35 cellular contexts compared by ENCODE assay signal in the genomic region with DNA sequence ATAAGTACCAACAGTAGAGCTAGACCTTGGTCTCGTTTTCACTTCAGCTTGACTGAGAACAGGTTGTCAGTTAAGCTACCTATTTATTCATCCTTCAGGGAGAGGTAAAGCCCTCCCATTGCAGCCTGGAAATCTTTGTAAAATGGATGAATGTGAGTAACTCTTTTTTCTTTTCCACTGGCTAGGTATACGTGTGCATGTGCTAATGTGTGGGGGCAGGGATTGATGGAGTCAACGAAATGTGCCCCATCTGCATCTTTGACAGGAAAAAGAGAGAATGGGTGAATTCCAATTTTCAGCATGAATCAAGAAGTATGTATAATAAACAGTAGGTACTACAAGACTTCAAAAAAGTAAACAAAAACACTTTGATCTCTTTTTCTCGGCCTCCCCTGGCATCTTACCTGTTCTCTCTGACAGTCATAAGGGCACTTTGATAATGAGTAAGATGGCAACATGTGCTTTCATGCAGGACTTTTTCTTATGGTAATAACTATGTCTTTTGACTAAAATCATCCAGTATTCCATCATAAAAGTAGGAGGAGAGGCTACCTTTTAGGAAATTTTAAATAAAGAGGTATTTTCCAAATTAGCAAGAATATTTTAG. TPM values are rescaled to one million over a fixed set of nuclear protein-coding genes. Genes with fewer than 3 reads are reported as not detected.
DNase-seq lines count a peak whose midpoint lies in the region; ATAC-seq and TF ChIP-seq lines count a peak whose summit lies in the region.
"Had no signal": no experiment of that assay in that cellular context is flagged by ENCODE, and none has a peak within 500 bp of the region (broad histone marks: within the 10 kb centered on the region; RNA-seq: fewer than 3 reads in every experiment).

Gene IL21, minus strand, starts transcription at position 57 of the 607 bp plus-strand sequence. Its CDS starts 55 bp downstream, at position 2.

- H3K4me3 Mint-ChIP-seq in activated CD4-positive, alpha-beta T cell treated with anti-CD3 and anti-CD28 coated beads for 36 hours, result peak within 1 kb of the TSS; percentile 80
- peak within 1 kb of the TSS; percentile 68 for H3K4me3 Mint-ChIP-seq in natural killer cell treated with Interleukin-12 subunit alpha and Interleukin-12 subunit beta and Interleukin-15 and Interleukin-18, amount 100 ng/mL, for 72 hours
- H3K4me3 Mint-ChIP-seq in natural killer cell, result no peak within 1 kb of the TSS
- peak within 1 kb of the TSS; percentile 90 for H3K4me3 Mint-ChIP-seq in activated T-helper 17 cell treated with anti-CD3 and anti-CD28 coated beads, Interleukin-2, amount 50 U/mL, for 72 hours
- H3K4me3 Mint-ChIP-seq in stimulated activated naive CD8-positive, alpha-beta T cell treated with anti-CD3 and anti-CD28 coated beads, Interleukin-15, amount 100 ng/mL, for 72 hours, result peak within 1 kb of the TSS in 1 of 2 donors; percentile 57
- no peak within 1 kb of the TSS for H3K4me3 Mint-ChIP-seq in stimulated activated memory B cell treated with anti-CD40 and anti-IgM and Interleukin-4, amounts not matched to agents 10 μg/mL and 1 μg/mL and 100 μg/mL, for 72 hours

- no peaks in the 10 kb centered on the region for H3K79me2 ChIP-seq in OCI-LY7 (ENCODE audit: insufficient read depth, low read depth, low read length)
- H3K79me2 ChIP-seq: parathyroid adenoma had no signal

- H3K9me2 ChIP-seq in OCI-LY7 (ENCODE audit: insufficient read depth, low read length), result no peaks in the 10 kb centered on the region

- H3K27ac Mint-ChIP-seq in activated CD4-positive, alpha-beta T cell treated with anti-CD3 and anti-CD28 coated beads for 36 hours, result peak within 1 kb of the TSS; percentile 94
- H3K27ac Mint-ChIP-seq in natural killer cell treated with Interleukin-12 subunit alpha and Interleukin-12 subunit beta and Interleukin-15 and Interleukin-18, amount 100 ng/mL, for 72 hours, result peak within 1 kb of the TSS; percentile 40 to 61
- H3K27ac Mint-ChIP-seq in natural killer cell, result no peak within 1 kb of the TSS
- peak within 1 kb of the TSS; percentile 94 for H3K27ac Mint-ChIP-seq in activated T-helper 17 cell treated with anti-CD3 and anti-CD28 coated beads, Interleukin-2, amount 50 U/mL, for 72 hours
- H3K27ac Mint-ChIP-seq in stimulated activated naive CD8-positive, alpha-beta T cell treated with anti-CD3 and anti-CD28 coated beads, Interleukin-15, amount 100 ng/mL, for 72 hours, result peak within 1 kb of the TSS in 1 of 2 donors; percentile 57
- no peak within 1 kb of the TSS for H3K27ac Mint-ChIP-seq in stimulated activated memory B cell treated with anti-CD40 and anti-IgM and Interleukin-4, amounts not matched to agents 10 μg/mL and 1 μg/mL and 100 μg/mL, for 72 hours

- CTCF ChIA-PET in activated CD4-positive, alpha-beta T cell treated with anti-CD3 and anti-CD28 coated beads for 36 hours (lab: Charles Lee), result interaction anchor here (1.1 to 8.6 kb wide), 7 partner anchors 9 to 95 kb away, joined by 3 to 45 read pairs (median 7); no protein-coding TSS in a partner anchor
- CTCF ChIA-PET in OCI-LY7 (lab: Charles Lee; ENCODE audit: unreplicated experiment), result no interaction called here

- POLR2A ChIA-PET in activated CD4-positive, alpha-beta T cell treated with anti-CD3 and anti-CD28 coated beads for 36 hours (lab: Charles Lee), result interaction anchor here (0.6 kb wide), 1 partner anchor 38 kb away, joined by 3 read pairs; no protein-coding TSS in a partner anchor
- POLR2A ChIA-PET in OCI-LY7 (lab: Charles Lee), result no interaction called here

- H2AFZ ChIP-seq in OCI-LY7 (ENCODE audit: low read length), result no peak within 1 kb of the TSS
- H2AFZ ChIP-seq: GM23248, parathyroid adenoma had no signal

- H3K4me2 ChIP-seq in OCI-LY7 (ENCODE audit: low read length), result no peak within 1 kb of the TSS
- H3K4me2 ChIP-seq: smooth muscle cell had no signal

- no peak within 1 kb of the TSS for H3K27ac ChIP-seq in OCI-LY7 (ENCODE audit: low read depth, low read length, poor library complexity, severe bottlenecking)
- H3K27ac ChIP-seq: adrenal gland, body of pancreas, gastroesophageal sphincter, GM23248, parathyroid adenoma, right atrium auricular region, SJSA1, thoracic aorta had no signal

- H3K4me3 ChIP-seq in OCI-LY7 (ENCODE audit: low read depth, low read length, poor library complexity, severe bottlenecking), result no peak within 1 kb of the TSS
- H3K4me3 ChIP-seq: adrenal gland, body of pancreas, gastroesophageal sphincter, GM23248, right atrium auricular region, SJSA1, smooth muscle cell, thoracic aorta had no signal

- no peaks in the 10 kb centered on the region for H4K20me1 ChIP-seq in OCI-LY7 (ENCODE audit: insufficient read depth, low read length)

- peaks cover 61% of the 10 kb centered on the region for H3K4me1 Mint-ChIP-seq in activated CD4-positive, alpha-beta T cell treated with anti-CD3 and anti-CD28 coated beads for 36 hours
- peaks cover 0 to 6% of the 10 kb centered on the region in 2 donors for H3K4me1 Mint-ChIP-seq in natural killer cell treated with Interleukin-12 subunit alpha and Interleukin-12 subunit beta and Interleukin-15 and Interleukin-18, amount 100 ng/mL, for 72 hours (ENCODE audit: low read depth in 2 of 2)
- H3K4me1 Mint-ChIP-seq in natural killer cell, result no peaks in the 10 kb centered on the region
- H3K4me1 Mint-ChIP-seq in activated T-helper 17 cell treated with anti-CD3 and anti-CD28 coated beads, Interleukin-2, amount 50 U/mL, for 72 hours, result peaks cover 32% of the 10 kb centered on the region
- H3K4me1 Mint-ChIP-seq in stimulated activated naive CD8-positive, alpha-beta T cell treated with anti-CD3 and anti-CD28 coated beads, Interleukin-15, amount 100 ng/mL, for 72 hours, result peaks cover 9% of the 10 kb centered on the region
- no peaks in the 10 kb centered on the region for H3K4me1 Mint-ChIP-seq in stimulated activated memory B cell treated with anti-CD40 and anti-IgM and Interleukin-4, amounts not matched to agents 10 μg/mL and 1 μg/mL and 100 μg/mL, for 72 hours

- no peaks in the 10 kb centered on the region for H3K9me3 ChIP-seq in OCI-LY7 (ENCODE audit: low read length)
- H3K9me3 ChIP-seq: adrenal gland, body of pancreas, gastroesophageal sphincter, right atrium auricular region, SJSA1, thoracic aorta had no signal

- H3K27me3 Mint-ChIP-seq in activated CD4-positive, alpha-beta T cell treated with anti-CD3 and anti-CD28 coated beads for 36 hours, result no peaks in the 10 kb centered on the region
- peaks cover 11 to 12% of the 10 kb centered on the region in 2 donors for H3K27me3 Mint-ChIP-seq in natural killer cell treated with Interleukin-12 subunit alpha and Interleukin-12 subunit beta and Interleukin-15 and Interleukin-18, amount 100 ng/mL, for 72 hours
- H3K27me3 Mint-ChIP-seq in natural killer cell (ENCODE audit: low read depth in 2 of 2), result peaks cover 0 to 24% of the 10 kb centered on the region in 2 donors
- no peaks in the 10 kb centered on the region for H3K27me3 Mint-ChIP-seq in activated T-helper 17 cell treated with anti-CD3 and anti-CD28 coated beads, Interleukin-2, amount 50 U/mL, for 72 hours
- peaks cover 4% of the 10 kb centered on the region for H3K27me3 Mint-ChIP-seq in stimulated activated naive CD8-positive, alpha-beta T cell treated with anti-CD3 and anti-CD28 coated beads, Interleukin-15, amount 100 ng/mL, for 72 hours
- no peaks in the 10 kb centered on the region for H3K27me3 Mint-ChIP-seq in stimulated activated memory B cell treated with anti-CD40 and anti-IgM and Interleukin-4, amounts not matched to agents 10 μg/mL and 1 μg/mL and 100 μg/mL, for 72 hours

- ATAC-seq in activated CD4-positive, alpha-beta T cell treated with anti-CD3 and anti-CD28 coated beads for 36 hours, result peak; percentile 69
- peak in 1 of 2 donors; percentile 41 for ATAC-seq in natural killer cell treated with Interleukin-12 subunit alpha and Interleukin-12 subunit beta and Interleukin-15 and Interleukin-18, amount 100 ng/mL, for 72 hours
- ATAC-seq in natural killer cell, result no peak
- peak; percentile 68 for ATAC-seq in activated T-helper 17 cell treated with anti-CD3 and anti-CD28 coated beads, Interleukin-2, amount 50 U/mL, for 72 hours (replicated peaks)
- ATAC-seq in stimulated activated naive CD8-positive, alpha-beta T cell treated with anti-CD3 and anti-CD28 coated beads, Interleukin-15, amount 100 ng/mL, for 72 hours, result peak; percentile 63
- no peak for ATAC-seq in stimulated activated memory B cell treated with anti-CD40 and anti-IgM and Interleukin-4, amounts not matched to agents 10 μg/mL and 1 μg/mL and 100 μg/mL, for 72 hours
- ATAC-seq: body of pancreas, gastroesophageal sphincter, left colon had no signal

- peak; percentile 46 for DNase-seq in activated CD4-positive, alpha-beta T cell treated with anti-CD3 and anti-CD28 coated beads for 36 hours
- DNase-seq in activated CD4-positive, alpha-beta T cell treated with anti-CD3 and anti-CD28 coated beads, Interleukin-2, amount 50 U/mL, for 1 hour, result no peak
- DNase-seq in natural killer cell treated with Interleukin-12 subunit alpha and Interleukin-12 subunit beta and Interleukin-15 and Interleukin-18, amount 100 ng/mL, for 72 hours (ENCODE audit: low spot score), result no peak
- no peak for DNase-seq in natural killer cell
- DNase-seq in stimulated activated naive CD8-positive, alpha-beta T cell treated with anti-CD3 and anti-CD28 coated beads, Interleukin-15, amount 100 ng/mL, for 72 hours, result no peak
- DNase-seq in OCI-LY7 (ENCODE audit: low spot score), result no peak
- DNase-seq: adrenal gland; body of pancreas; cerebellar nuclear complex; DMS 273 treated with DMSO at 0.1 percent for 48 hours; EL; GM23248; hippocampal formation; KG1; left colon; mammary epithelial cell; MM.1S; NCI-H2081; NCI-H2227 treated with DMSO at 0.1 percent for 48 hours; NCI-H526 treated with DMSO at 0.1 percent for 48 hours; RPMI8226; stimulated activated CD4-positive, alpha-beta T cell treated with anti-CD3 and anti-CD28 coated beads, Interleukin-4, amount 100 ng/mL, for 1 hour; stimulated activated naive CD4-positive, alpha-beta T cell had no signal

- intact Hi-C loops in activated CD4-positive, alpha-beta T cell treated with anti-CD3 and anti-CD28 coated beads for 36 hours (cut with DNase I, micrococcal nuclease), result loop anchor here (1.0 to 2.0 kb wide), 4 partner anchors 36 to 91 kb away; no protein-coding TSS in a partner anchor
- intact Hi-C loops in natural killer cell (cut with micrococcal nuclease) (no loop called here), OCI-LY7 (cut with micrococcal nuclease; ENCODE audit: unreplicated experiment) (no loop called here)

- H3K36me3 Mint-ChIP-seq in activated CD4-positive, alpha-beta T cell treated with anti-CD3 and anti-CD28 coated beads for 36 hours (ENCODE audit: low read depth), result peaks cover 49% of the 10 kb centered on the region
- no peaks in the 10 kb centered on the region for H3K36me3 Mint-ChIP-seq in natural killer cell treated with Interleukin-12 subunit alpha and Interleukin-12 subunit beta and Interleukin-15 and Interleukin-18, amount 100 ng/mL, for 72 hours
- no peaks in the 10 kb centered on the region for H3K36me3 Mint-ChIP-seq in natural killer cell
- H3K36me3 Mint-ChIP-seq in activated T-helper 17 cell treated with anti-CD3 and anti-CD28 coated beads, Interleukin-2, amount 50 U/mL, for 72 hours (ENCODE audit: low read depth), result peaks cover 79% of the 10 kb centered on the region
- H3K36me3 Mint-ChIP-seq in stimulated activated memory B cell treated with anti-CD40 and anti-IgM and Interleukin-4, amounts not matched to agents 10 μg/mL and 1 μg/mL and 100 μg/mL, for 72 hours, result no peaks in the 10 kb centered on the region

- TF ChIP-seq CTCF in natural killer cell (IDR thresholded peaks at IDR 0.05) (no peak), OCI-LY7 (conservative IDR thresholded peaks at IDR 0.05; ENCODE audit: low read length) (no peak)

- BruUV-seq in OCI-LY7 (replicated peaks; lab: Mats Ljungman, UMichigan), result no TSS peak

- H3K4me1 ChIP-seq in OCI-LY7 (ENCODE audit: insufficient read depth, low read length, poor library complexity, severe bottlenecking), result no peaks in the 10 kb centered on the region
- H3K4me1 ChIP-seq: adrenal gland, body of pancreas, gastroesophageal sphincter, parathyroid adenoma, right atrium auricular region, SJSA1 had no signal

- no peaks in the 10 kb centered on the region for H3K36me3 ChIP-seq in OCI-LY7 (ENCODE audit: insufficient read depth, low read length)
- H3K36me3 ChIP-seq: adrenal gland, gastroesophageal sphincter, right atrium auricular region, SJSA1, thoracic aorta had no signal

- H3K9me3 Mint-ChIP-seq in activated CD4-positive, alpha-beta T cell treated with anti-CD3 and anti-CD28 coated beads for 36 hours (ENCODE audit: low read depth), result no peaks in the 10 kb centered on the region
- no peaks in the 10 kb centered on the region for H3K9me3 Mint-ChIP-seq in natural killer cell treated with Interleukin-12 subunit alpha and Interleukin-12 subunit beta and Interleukin-15 and Interleukin-18, amount 100 ng/mL, for 72 hours
- no peaks in the 10 kb centered on the region for H3K9me3 Mint-ChIP-seq in natural killer cell
- no peaks in the 10 kb centered on the region for H3K9me3 Mint-ChIP-seq in activated T-helper 17 cell treated with anti-CD3 and anti-CD28 coated beads, Interleukin-2, amount 50 U/mL, for 72 hours
- H3K9me3 Mint-ChIP-seq in stimulated activated naive CD8-positive, alpha-beta T cell treated with anti-CD3 and anti-CD28 coated beads, Interleukin-15, amount 100 ng/mL, for 72 hours, result no peaks in the 10 kb centered on the region
- H3K9me3 Mint-ChIP-seq in stimulated activated memory B cell treated with anti-CD40 and anti-IgM and Interleukin-4, amounts not matched to agents 10 μg/mL and 1 μg/mL and 100 μg/mL, for 72 hours, result no peaks in the 10 kb centered on the region

RNA-seq across cellular contexts. Expression of gene IL21, which starts in this region (rescaled TPM):
- total RNA-seq in activated CD4-positive, alpha-beta T cell treated with anti-CD3 and anti-CD28 coated beads for 36 hours, result 10 to 100 TPM; 50.0 to 65.1 TPM
- 1 to 10 TPM in 1 of 2 donors, under 1 TPM in 1; 0.50 to 1.7 TPM for total RNA-seq in natural killer cell treated with Interleukin-12 subunit alpha and Interleukin-12 subunit beta and Interleukin-15 and Interleukin-18, amount 100 ng/mL, for 72 hours
- total RNA-seq in natural killer cell, result not detected
- 10 to 100 TPM in 1 of 2 donors, 1 to 10 TPM in 1; 5.0 to 17.1 TPM for total RNA-seq in activated T-helper 17 cell treated with anti-CD3 and anti-CD28 coated beads, Interleukin-2, amount 50 U/mL, for 72 hours
- not detected in 2 replicates for total RNA-seq in OCI-LY7 (2014; rRNA removed; shearing (Covaris generic))
- total RNA-seq in OCI-LY7 (2022), result not detected in 2 replicates
- total RNA-seq: A172, adrenal gland, body of pancreas, dermis microvascular lymphatic vessel endothelial cell, fibroblast of lung, GM23248, left colon, mammary epithelial cell, mucosa of gallbladder, right atrium auricular region, SJSA1, smooth muscle cell, thoracic aorta had no signal

Comparison
In these comparisons a context has a peak if more than half of its experiments do, and no peak if none do; other contexts are left out.
1. H3K27ac Mint-ChIP-seq: peak in activated CD4-positive, alpha-beta T cell treated with anti-CD3 and anti-CD28 coated beads for 36 hours (single experiment), natural killer cell treated with Interleukin-12 subunit alpha and Interleukin-12 subunit beta and Interleukin-15 and Interleukin-18, amount 100 ng/mL, for 72 hours (2 of 2) and activated T-helper 17 cell treated with anti-CD3 and anti-CD28 coated beads, Interleukin-2, amount 50 U/mL, for 72 hours (single experiment); none in natural killer cell (0 of 2) and stimulated activated memory B cell treated with anti-CD40 and anti-IgM and Interleukin-4, amounts not matched to agents 10 μg/mL and 1 μg/mL and 100 μg/mL, for 72 hours (single experiment).
2. H3K4me3 Mint-ChIP-seq: peak in activated CD4-positive, alpha-beta T cell treated with anti-CD3 and anti-CD28 coated beads for 36 hours (single experiment), natural killer cell treated with Interleukin-12 subunit alpha and Interleukin-12 subunit beta and Interleukin-15 and Interleukin-18, amount 100 ng/mL, for 72 hours (single experiment) and activated T-helper 17 cell treated with anti-CD3 and anti-CD28 coated beads, Interleukin-2, amount 50 U/mL, for 72 hours (single experiment); none in natural killer cell (single experiment) and stimulated activated memory B cell treated with anti-CD40 and anti-IgM and Interleukin-4, amounts not matched to agents 10 μg/mL and 1 μg/mL and 100 μg/mL, for 72 hours (single experiment).
3. ATAC-seq: peak in activated CD4-positive, alpha-beta T cell treated with anti-CD3 and anti-CD28 coated beads for 36 hours (single experiment), activated T-helper 17 cell treated with anti-CD3 and anti-CD28 coated beads, Interleukin-2, amount 50 U/mL, for 72 hours (single experiment) and stimulated activated naive CD8-positive, alpha-beta T cell treated with anti-CD3 and anti-CD28 coated beads, Interleukin-15, amount 100 ng/mL, for 72 hours (single experiment); none in natural killer cell (0 of 3) and stimulated activated memory B cell treated with anti-CD40 and anti-IgM and Interleukin-4, amounts not matched to agents 10 μg/mL and 1 μg/mL and 100 μg/mL, for 72 hours (single experiment).
4. intact Hi-C loops: an anchor here in activated CD4-positive, alpha-beta T cell treated with anti-CD3 and anti-CD28 coated beads for 36 hours (1.0 to 2.0 kb wide); none called in natural killer cell and OCI-LY7.